ENCODE assay signal across 1 cellular context in genomic region chr10:73641272-73642060, GRCh38.
TF ChIP-seq lines count a peak whose summit lies in the region.

Gene MYOZ1 (minus strand): TSS chr10:73641474. CDS start chr10:73640017, 1,457 bp downstream.

TF ChIP-seq in GM23338, 12 proteins besides CTCF, POLR2A, EP300 and RAD21 (continued from another document):
- no peak for TF ChIP-seq REST (IDR thresholded peaks at IDR 0.05; ENCODE audit: unreplicated experiment)
TF ChIP-seq in GM23338: peak in this region for 0.
